ENCODE assay signal across 1 cellular context in the genomic region with DNA sequence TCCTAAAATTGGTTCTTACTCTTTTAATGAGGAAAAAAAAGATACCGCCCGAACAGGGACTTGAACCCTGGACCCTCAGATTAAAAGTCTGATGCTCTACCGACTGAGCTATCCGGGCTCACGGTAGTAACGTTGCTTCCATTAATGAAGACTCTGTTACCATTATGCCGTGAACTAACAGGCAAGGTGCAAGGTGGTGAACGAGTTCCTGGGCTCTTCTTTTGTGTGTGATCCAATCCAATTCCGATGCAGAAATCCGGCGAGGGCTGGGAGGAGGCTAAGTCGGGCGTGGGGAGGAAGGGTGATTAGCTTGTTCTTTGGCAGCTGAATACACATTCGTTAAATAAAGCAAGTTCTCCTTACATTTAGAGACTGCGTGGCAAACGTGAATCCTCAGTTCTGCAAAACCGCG.
TF ChIP-seq lines count a peak whose summit lies in the region.

No MANE protein-coding gene starts in this region.

TF ChIP-seq in K562, 482 proteins besides CTCF, POLR2A, EP300 and RAD21 (continued from another document and continues in another):
- TF ChIP-seq CHD2 (IDR thresholded peaks at IDR 0.05; ENCODE audit: low read depth, low read length) (0 out of 2 replicates have a peak, but pooled peaks have one; percentile 13), JUN (IDR thresholded peaks at IDR 0.05; ENCODE audit: borderline replicate concordance, low read depth, low read length) (no peak), JUN (CRISPR knock-in tag; IDR thresholded peaks at IDR 0.05; ENCODE audit: borderline replicate concordance) (0 out of 2 replicates have a peak, but pooled peaks have one; percentile 66), MEF2D (tag; conservative IDR thresholded peaks at IDR 0.05; ENCODE audit: low read depth) (peak; percentile 26; the same call in 1 of the 2 replicates), XRCC4 (IDR thresholded peaks at IDR 0.05; ENCODE audit: extremely low read depth, insufficient read depth, insufficient read length) (no peak), RBM39 (optimal IDR thresholded peaks at IDR 0.05; ENCODE audit: low read depth, low read length) (peak; percentile 87), POLR3A (IDR thresholded peaks at IDR 0.05; ENCODE audit: borderline replicate concordance, extremely low read depth, insufficient read depth, insufficient read length) (peak; percentile 99), LARP7 (IDR thresholded peaks at IDR 0.05) (0 out of 2 replicates have a peak, but pooled peaks have one; percentile 79), DNMT1 (IDR thresholded peaks at IDR 0.05) (0 out of 2 replicates have a peak, but pooled peaks have one; percentile 82), SAP30 (IDR thresholded peaks at IDR 0.05; ENCODE audit: borderline replicate concordance, insufficient read depth, low read depth, low read length, poor library complexity, severe bottlenecking) (no peak), HNRNPUL1 (IDR thresholded peaks at IDR 0.05; ENCODE audit: low read length) (no peak), POLR2AphosphoS5 (IDR thresholded peaks at IDR 0.05; ENCODE audit: control insufficient read depth, insufficient read depth, low read depth, low read length) (peak; percentile 44; the same call in 1 of the 2 replicates), ZNF41 (CRISPR knock-in tag; conservative IDR thresholded peaks at IDR 0.05) (no peak), ATF7 (IDR thresholded peaks at IDR 0.05) (peak; percentile 46; the same call in 1 of the 2 replicates), GTF3C2 (IDR thresholded peaks at IDR 0.05; ENCODE audit: borderline replicate concordance, extremely low read depth, insufficient read length) (peak; percentile 63), POLR2B (IDR thresholded peaks at IDR 0.05; ENCODE audit: low read depth, partially characterized antibody) (peak; percentile 82), POLR2H (tag; IDR thresholded peaks at IDR 0.05; ENCODE audit: low read depth) (peak; percentile 100), HBP1 (CRISPR knock-in tag; IDR thresholded peaks at IDR 0.05) (no peak; the same call in 1 of the 2 replicates), GATAD2A (IDR thresholded peaks at IDR 0.05) (peak; percentile 53; the same call in 1 of the 2 replicates), YY1 (IDR thresholded peaks at IDR 0.05; ENCODE audit: borderline replicate concordance in 1 of 3, control insufficient read depth in 1 of 3, extremely low read depth in 1 of 3, insufficient read depth in 3 of 3, insufficient read length in 1 of 3, insufficient replicate concordance in 2 of 3, low read depth in 1 of 3, low read length in 2 of 3) (no peak), ADNP (tag; IDR thresholded peaks at IDR 0.05) (peak; percentile 81), RUNX1 (IDR thresholded peaks at IDR 0.05; ENCODE audit: low read depth) (0 out of 2 replicates have a peak, but pooled peaks have one; percentile 12), BDP1 (IDR thresholded peaks at IDR 0.05; ENCODE audit: insufficient read depth, insufficient read length) (peak; percentile 95), FOXM1 (IDR thresholded peaks at IDR 0.05; ENCODE audit: low read depth) (no peak), FOXM1 (CRISPR knock-in tag; IDR thresholded peaks at IDR 0.05; ENCODE audit: low read depth) (0 out of 2 replicates have a peak, but pooled peaks have one; percentile 70), ZEB2 (IDR thresholded peaks at IDR 0.05) (peak; percentile 14; the same call in 1 of the 2 replicates), ZNF318 (IDR thresholded peaks at IDR 0.05; ENCODE audit: borderline replicate concordance in 1 of 2, low read depth in 1 of 2) (no peak), GABPA (tag; conservative IDR thresholded peaks at IDR 0.05; ENCODE audit: low read depth) (no peak), MTA3 (IDR thresholded peaks at IDR 0.05; ENCODE audit: borderline replicate concordance) (peak; percentile 40; the same call in 1 of the 2 replicates), POLR2AphosphoS2 (IDR thresholded peaks at IDR 0.05; ENCODE audit: low read length) (peak; percentile 91; the same call in 1 of the 2 replicates), NCOA2 (IDR thresholded peaks at IDR 0.05; ENCODE audit: partially characterized antibody in 2 of 2) (peak in 1 of 2 experiments; percentile 79), STAT5A (IDR thresholded peaks at IDR 0.05; ENCODE audit: borderline replicate concordance, low read length) (peak; percentile 21; the same call in 1 of the 2 replicates), E2F1 (CRISPR knock-in tag; IDR thresholded peaks at IDR 0.05) (no peak)
- TF ChIP-seq, protein P1, sequence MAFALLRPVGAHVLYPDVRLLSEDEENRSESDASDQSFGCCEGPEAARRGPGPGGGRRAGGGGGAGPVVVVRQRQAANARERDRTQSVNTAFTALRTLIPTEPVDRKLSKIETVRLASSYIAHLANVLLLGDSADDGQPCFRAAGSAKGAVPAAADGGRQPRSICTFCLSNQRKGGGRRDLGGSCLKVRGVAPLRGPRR (CRISPR knock-in tag; IDR thresholded peaks at IDR 0.05): no peak
- TF ChIP-seq, protein P2, sequence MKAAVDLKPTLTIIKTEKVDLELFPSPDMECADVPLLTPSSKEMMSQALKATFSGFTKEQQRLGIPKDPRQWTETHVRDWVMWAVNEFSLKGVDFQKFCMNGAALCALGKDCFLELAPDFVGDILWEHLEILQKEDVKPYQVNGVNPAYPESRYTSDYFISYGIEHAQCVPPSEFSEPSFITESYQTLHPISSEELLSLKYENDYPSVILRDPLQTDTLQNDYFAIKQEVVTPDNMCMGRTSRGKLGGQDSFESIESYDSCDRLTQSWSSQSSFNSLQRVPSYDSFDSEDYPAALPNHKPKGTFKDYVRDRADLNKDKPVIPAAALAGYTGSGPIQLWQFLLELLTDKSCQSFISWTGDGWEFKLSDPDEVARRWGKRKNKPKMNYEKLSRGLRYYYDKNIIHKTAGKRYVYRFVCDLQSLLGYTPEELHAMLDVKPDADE (conservative IDR thresholded peaks at IDR 0.05; ENCODE audit: control insufficient read depth, low read depth, low read length): peak; percentile 84
- TF ChIP-seq, protein P3, sequence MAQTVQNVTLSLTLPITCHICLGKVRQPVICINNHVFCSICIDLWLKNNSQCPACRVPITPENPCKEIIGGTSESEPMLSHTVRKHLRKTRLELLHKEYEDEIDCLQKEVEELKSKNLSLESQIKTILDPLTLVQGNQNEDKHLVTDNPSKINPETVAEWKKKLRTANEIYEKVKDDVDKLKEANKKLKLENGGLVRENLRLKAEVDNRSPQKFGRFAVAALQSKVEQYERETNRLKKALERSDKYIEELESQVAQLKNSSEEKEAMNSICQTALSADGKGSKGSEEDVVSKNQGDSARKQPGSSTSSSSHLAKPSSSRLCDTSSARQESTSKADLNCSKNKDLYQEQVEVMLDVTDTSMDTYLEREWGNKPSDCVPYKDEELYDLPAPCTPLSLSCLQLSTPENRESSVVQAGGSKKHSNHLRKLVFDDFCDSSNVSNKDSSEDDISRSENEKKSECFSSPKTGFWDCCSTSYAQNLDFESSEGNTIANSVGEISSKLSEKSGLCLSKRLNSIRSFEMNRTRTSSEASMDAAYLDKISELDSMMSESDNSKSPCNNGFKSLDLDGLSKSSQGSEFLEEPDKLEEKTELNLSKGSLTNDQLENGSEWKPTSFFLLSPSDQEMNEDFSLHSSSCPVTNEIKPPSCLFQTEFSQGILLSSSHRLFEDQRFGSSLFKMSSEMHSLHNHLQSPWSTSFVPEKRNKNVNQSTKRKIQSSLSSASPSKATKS (CRISPR knock-in tag; IDR thresholded peaks at IDR 0.05): 0 out of 2 replicates have a peak, but pooled peaks have one; percentile 52
